Comparison of ENCODE assay signal across 17 cellular contexts in the genomic region with DNA sequence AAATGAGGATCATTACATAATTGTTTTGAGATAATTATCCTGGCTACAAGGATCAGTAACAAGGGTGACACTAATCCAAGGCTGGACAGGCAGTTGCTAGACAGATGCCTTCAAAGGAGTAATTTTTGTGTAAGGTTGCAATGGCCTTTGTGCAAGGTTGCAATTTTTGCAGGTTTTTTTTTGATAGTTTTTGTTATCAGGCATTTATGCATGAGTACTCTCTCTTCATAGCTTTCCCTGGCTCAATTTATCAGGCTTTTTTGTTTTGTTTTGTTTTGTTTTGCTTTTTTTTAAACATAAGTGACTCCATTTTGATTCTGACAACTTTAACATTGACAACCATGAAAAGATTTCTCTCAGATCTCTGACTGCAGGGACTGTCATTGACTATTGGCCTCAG.
DNase-seq lines count a peak whose midpoint lies in the region; ATAC-seq and TF ChIP-seq lines count a peak whose summit lies in the region.
"Had no signal": no experiment of that assay in that cellular context is flagged by ENCODE, and none has a peak within 500 bp of the region (broad histone marks: within the 10 kb centered on the region; RNA-seq: fewer than 3 reads in every experiment).

No MANE protein-coding gene starts in this region.

- TF ChIP-seq CTCF in Panc1 (IDR thresholded peaks at IDR 0.05) = no peak
- TF ChIP-seq CTCF in colonic mucosa (IDR thresholded peaks at IDR 0.05) = no peak
- no peak for TF ChIP-seq CTCF in osteocyte (IDR thresholded peaks at IDR 0.05)
- no peak for TF ChIP-seq CTCF in lower leg skin (IDR thresholded peaks at IDR 0.05)
- TF ChIP-seq CTCF in GM13977 (IDR thresholded peaks at IDR 0.05; ENCODE audit: extremely low read depth, insufficient read depth, missing control alignments) = no peak

- no peak overlapping the region for H3K4me3 Mint-ChIP-seq in osteocyte (ENCODE audit: unreplicated experiment)
- H3K4me3 Mint-ChIP-seq: CD4-positive, alpha-beta memory T cell had no signal

- H2AFZ ChIP-seq in ACC112 (ENCODE audit: low read length, unreplicated experiment) = no peak overlapping the region

- H3K27me3 ChIP-seq in ACC112 (ENCODE audit: insufficient read depth, low read length) (no peaks in the 10 kb centered on the region), Panc1 (ENCODE audit: control insufficient read depth, insufficient read depth, low read length) (no peaks in the 10 kb centered on the region), colonic mucosa (no peaks in the 10 kb centered on the region)
- H3K27me3 ChIP-seq: BE2C had no signal

- H3K36me3 ChIP-seq in ACC112 (ENCODE audit: insufficient read depth, low read length) (peaks cover 5% of the 10 kb centered on the region), Panc1 (ENCODE audit: control insufficient read depth, insufficient read depth, low read length) (peaks cover 2% of the 10 kb centered on the region), colonic mucosa (no peaks in the 10 kb centered on the region)
- H3K36me3 ChIP-seq: BE2C had no signal

- H3K4me1 ChIP-seq in ACC112 (ENCODE audit: control insufficient read depth, insufficient read depth, low read length, unreplicated experiment) (peaks cover 26% of the 10 kb centered on the region), Panc1 (ENCODE audit: control insufficient read depth, insufficient read depth, low read length) (peaks cover 35% of the 10 kb centered on the region), colonic mucosa (peaks cover 5% of the 10 kb centered on the region)
- H3K4me1 ChIP-seq: BE2C had no signal

- H3K4me3 ChIP-seq in ACC112 (ENCODE audit: low read depth, low read length) (no peak overlapping the region), Panc1 (ENCODE audit: low read depth in 2 of 2, low read length in 2 of 2) (no peak overlapping the region), colonic mucosa (no peak overlapping the region), lower leg skin (ENCODE audit: low read depth, poor library complexity, severe bottlenecking) (no peak overlapping the region)

- peaks cover 39% of the 10 kb centered on the region for H3K4me1 Mint-ChIP-seq in osteocyte (ENCODE audit: unreplicated experiment)
- H3K4me1 Mint-ChIP-seq: CD4-positive, alpha-beta memory T cell had no signal

- H3K36me3 Mint-ChIP-seq in osteocyte (ENCODE audit: unreplicated experiment) = peaks cover 20% of the 10 kb centered on the region

- in situ Hi-C loops in Panc1 (cut with HindIII; ENCODE audit: low pct_unique_long_range_greater_than_20kb, low sequenced_read_pairs) (no loop called here), GM13977 (cut with MboI; ENCODE audit: low pct_unique_long_range_greater_than_20kb, low sequenced_read_pairs, unreplicated experiment) (no loop called here)

- ATAC-seq in Panc1 = no peak

- no peak for DNase-seq in Panc1 (ENCODE audit: low read depth, low spot score)
- no peak for DNase-seq in colonic mucosa
- no peak for DNase-seq in osteocyte (ENCODE audit: extremely low spot score, unreplicated experiment)
- DNase-seq in hypothalamus (lab: John Stamatoyannopoulos, UW) = no peak
- DNase-seq in lower leg skin (ENCODE audit: low spot score in 2 of 2) = no peak
- no peak for DNase-seq in GM13977 (ENCODE audit: low spot score)
- DNase-seq: BE2C; CD4-positive, alpha-beta memory T cell; DND-41; GF-D8; Kasumi-1; NCI-H1417 treated with DMSO at 0.1 percent for 48 hours; NCI-H2029; NCI-H2171 treated with DMSO at 0.1 percent for 48 hours; NCI-H82; SHP77 treated with DMSO at 0.1 percent for 48 hours had no signal

- CTCF ChIA-PET in Panc1 (lab: Charles Lee) = interaction anchor here (0.6 to 0.8 kb wide), 2 partner anchors 53 to 412 kb away, joined by 5 to 8 read pairs; no protein-coding TSS in a partner anchor

- H3K27ac ChIP-seq in ACC112 (ENCODE audit: low read depth, low read length) = peak overlapping the region; percentile 74
- peak overlapping the region; percentile 88 for H3K27ac ChIP-seq in Panc1 (ENCODE audit: low read length)
- peak overlapping the region; percentile 18 for H3K27ac ChIP-seq in colonic mucosa

- peak overlapping the region; percentile 86 for H3K27ac Mint-ChIP-seq in osteocyte (ENCODE audit: unreplicated experiment)
- H3K27ac Mint-ChIP-seq: CD4-positive, alpha-beta memory T cell had no signal

- no TSS peak for BruUV-seq in Panc1 (replicated peaks; lab: Mats Ljungman, UMichigan)

- intact Hi-C loops in Panc1 (cut with micrococcal nuclease; ENCODE audit: unreplicated experiment) = no loop called here
- intact Hi-C loops in colonic mucosa (cut with DNase I) = no loop called here
- intact Hi-C loops in lower leg skin (cut with DNase I; ENCODE audit: low total_unique reads) = no loop called here

- peaks cover 5% of the 10 kb centered on the region for H3K79me2 ChIP-seq in ACC112 (ENCODE audit: control insufficient read depth, insufficient read depth, low read length, unreplicated experiment)

- TF ChIP-seq POLR2A in lower leg skin (IDR thresholded peaks at IDR 0.05) = no peak

- H3K9me3 ChIP-seq in Panc1 (ENCODE audit: control insufficient read depth, insufficient read depth, low read depth, low read length) = no peaks in the 10 kb centered on the region
- H3K9me3 ChIP-seq in colonic mucosa = no peaks in the 10 kb centered on the region
- H3K9me3 ChIP-seq: BE2C had no signal

- no peak overlapping the region for H3K9ac ChIP-seq in colonic mucosa (ENCODE audit: low read depth in 2 of 2, low read length in 2 of 2)

- no peaks in the 10 kb centered on the region for H3K27me3 Mint-ChIP-seq in osteocyte (ENCODE audit: unreplicated experiment)
- H3K27me3 Mint-ChIP-seq: CD4-positive, alpha-beta memory T cell had no signal

- POLR2A ChIA-PET in Panc1 (lab: Charles Lee) = no interaction called here

- no peaks in the 10 kb centered on the region for H3K9me3 Mint-ChIP-seq in osteocyte (ENCODE audit: unreplicated experiment)
- H3K9me3 Mint-ChIP-seq: CD4-positive, alpha-beta memory T cell had no signal

Comparison
In these comparisons a context has a peak if more than half of its experiments do, and no peak if none do; other contexts are left out.
1. H3K27ac ChIP-seq: peak in every context shown above with its lines; median percentile 88 in Panc1; 74 in ACC112; 18 in colonic mucosa.